ENCODE assay signal across 25 cellular contexts in the genomic region with DNA sequence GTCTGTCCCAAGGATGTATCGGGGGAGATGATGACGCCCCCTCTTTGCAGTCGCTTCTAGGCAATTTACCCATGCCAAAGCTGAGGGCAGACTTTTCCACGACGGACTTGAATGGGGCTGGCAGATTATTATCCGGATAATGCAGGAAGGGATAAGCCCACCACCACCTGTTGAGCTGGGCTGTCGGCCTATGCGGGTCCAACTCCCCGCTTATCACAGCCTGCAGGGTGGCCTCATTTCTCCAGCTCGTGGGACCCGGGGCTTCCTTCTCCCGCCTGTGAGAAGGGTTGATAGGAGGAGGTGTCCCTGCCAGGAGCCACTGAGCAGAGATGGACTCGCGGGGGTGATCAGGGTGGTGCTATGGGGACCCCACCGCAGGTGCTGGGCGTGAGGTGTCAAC. TPM values are rescaled to one million over a fixed set of nuclear protein-coding genes. Genes with fewer than 3 reads are reported as not detected.
A peak's percentile ranks its signal among the peaks of the same experiment; 100 is the strongest.
DNase-seq lines count a peak whose midpoint lies in the region; ATAC-seq and TF ChIP-seq lines count a peak whose summit lies in the region.
"Had no signal": no experiment of that assay in that cellular context is flagged by ENCODE, and none has a peak within 500 bp of the region (broad histone marks: within the 10 kb centered on the region; RNA-seq: fewer than 3 reads in every experiment).

No MANE protein-coding gene starts in this region.

- H3K4me3 ChIP-seq in SK-N-MC: peak overlapping the region; percentile 63; the same call in 1 of the 2 replicates
- peak overlapping the region; percentile 57 for H3K4me3 ChIP-seq in iPS-18c (ENCODE audit: insufficient read depth, low read depth, low read length)
- H3K4me3 ChIP-seq in testis: peak overlapping the region; percentile 38 to 43
- H3K4me3 ChIP-seq in left lung: no peak overlapping the region
- H3K4me3 ChIP-seq: coronary artery, MG63, mucosa of descending colon, transverse colon had no signal

- no peak for TF ChIP-seq POLR2A in testis (IDR thresholded peaks at IDR 0.05)

- intact Hi-C loops in cardiac septum (cut with DNase I) (no loop called here), left ventricle myocardium superior (cut with micrococcal nuclease) (no loop called here), testis (cut with DNase I; ENCODE audit: low total_unique reads) (no loop called here), left lung (cut with DNase I) (no loop called here)

- H3K27me3 ChIP-seq in testis (no peaks in the 10 kb centered on the region), left lung (peaks cover 26 to 93% of the 10 kb centered on the region in 2 donors)

- H3K9me3 ChIP-seq in SK-N-MC (ENCODE audit: low read depth, low read length) (no peaks in the 10 kb centered on the region), iPS-18c (ENCODE audit: control insufficient read depth, insufficient read depth, low read length) (no peaks in the 10 kb centered on the region), testis (no peaks in the 10 kb centered on the region), left lung (no peaks in the 10 kb centered on the region)
- H3K9me3 ChIP-seq: MG63, mucosa of descending colon, stomach, transverse colon had no signal

- H3K27ac ChIP-seq in SK-N-MC: no peak overlapping the region
- H3K27ac ChIP-seq in testis: no peak overlapping the region
- no peak overlapping the region for H3K27ac ChIP-seq in left lung
- H3K27ac ChIP-seq: coronary artery, HL-60, stomach, transverse colon had no signal

- DNase-seq in cardiac septum (ENCODE audit: low spot score) (peak; percentile 55), left ventricle myocardium superior (no peak), SK-N-MC (ENCODE audit: low read depth, low spot score) (no peak), testis (no peak), left lung (no peak), NCI-H446 treated with DMSO at 0.1 percent for 48 hours (lab: John Stamatoyannopoulos, UW) (no peak)
- no peak for DNase-seq in stimulated activated CD4-positive, alpha-beta T cell treated with anti-CD3 and anti-CD28 coated beads, Interleukin-4, amount 100 ng/mL, for 24 hours
- DNase-seq: activated CD8-positive, alpha-beta T cell treated with anti-CD3 and anti-CD28 coated beads for 36 hours; activated gamma-delta T cell treated with Interleukin-2 at 50 U/mL for 16 hours; activated T-cell treated with anti-CD3 and anti-CD28 coated beads for 4 hours; Calu3; GOT3; MG63; mucosa of descending colon; stomach; transverse colon had no signal

- TF ChIP-seq CTCF in testis (IDR thresholded peaks at IDR 0.05) (no peak), left lung (IDR thresholded peaks at IDR 0.05) (no peak)

- no peak overlapping the region for H3K9ac ChIP-seq in SK-N-MC (ENCODE audit: insufficient read length)

- 34 to 49% methylated on average over 11 to 16 of the region's 16 CpGs for WGBS in testis, 2 donors

- no peak for ATAC-seq in left ventricle myocardium superior
- no peak for ATAC-seq in left lung
- ATAC-seq: activated CD4-positive, CD25-positive, alpha-beta regulatory T cell treated with anti-CD3 and anti-CD28 coated beads, Interleukin-2, amount 50 U/mL, for 24 hours; activated CD8-positive, alpha-beta T cell treated with anti-CD3 and anti-CD28 coated beads for 36 hours had no signal

- H3K4me1 ChIP-seq in testis: no peaks in the 10 kb centered on the region
- no peaks in the 10 kb centered on the region for H3K4me1 ChIP-seq in left lung
- H3K4me1 ChIP-seq: transverse colon had no signal

- no peaks in the 10 kb centered on the region for H3K36me3 ChIP-seq in SK-N-MC (ENCODE audit: insufficient read depth, low read length)
- H3K36me3 ChIP-seq in testis (ENCODE audit: low read depth, missing control alignments): no peaks in the 10 kb centered on the region
- no peaks in the 10 kb centered on the region for H3K36me3 ChIP-seq in left lung
- H3K36me3 ChIP-seq: MG63, stomach, transverse colon had no signal

RNA-seq across cellular contexts. Expression of a gene that starts 0.6 kb away (rescaled TPM):
- total RNA-seq in cardiac septum (not detected), left ventricle myocardium superior (not detected), testis (under 1 TPM in 1 of 2 donors, not detected in 1; 0.55 TPM), left lung (not detected)
- not detected for polyA plus RNA-seq in testis (ENCODE audit: insufficient read depth, low read depth, low replicate concordance)
- total RNA-seq: A172; activated CD8-positive, alpha-beta T cell treated with anti-CD3 and anti-CD28 coated beads for 36 hours; bronchial epithelial cell; Calu3; lower leg skin; renal cortical epithelial cell; stomach had no signal
- polyA plus RNA-seq: BJ, stomach had no signal

Comparison
In these comparisons a context has a peak if more than half of its experiments do, and no peak if none do; other contexts are left out.
1. H3K4me3 ChIP-seq: peak in SK-N-MC (single experiment), iPS-18c (single experiment) and testis (2 of 2); none in left lung (0 of 2).